In genomic region chr1:36501911-36502310, GRCh38 we compare ENCODE assay signal across 5 cellular contexts. TPM values are rescaled to one million over a fixed set of nuclear protein-coding genes. Genes with fewer than 3 reads are reported as not detected.
"Had no signal": no experiment of that assay in that cellular context is flagged by ENCODE, and none has a peak within 500 bp of the region (broad histone marks: within the 10 kb centered on the region; RNA-seq: fewer than 3 reads in every experiment).

No MANE protein-coding gene starts in this region.

RNA-seq across cellular contexts. Expression of gene CSF3R, which starts 19.2 kb away (rescaled TPM):
- total RNA-seq: kidney epithelial cell, lung microvascular endothelial cell, mammary epithelial cell, myocyte had no signal
- polyA plus RNA-seq: keratinocyte, mammary epithelial cell had no signal
